ENCODE assay signal across 9 cellular contexts in the genomic region with DNA sequence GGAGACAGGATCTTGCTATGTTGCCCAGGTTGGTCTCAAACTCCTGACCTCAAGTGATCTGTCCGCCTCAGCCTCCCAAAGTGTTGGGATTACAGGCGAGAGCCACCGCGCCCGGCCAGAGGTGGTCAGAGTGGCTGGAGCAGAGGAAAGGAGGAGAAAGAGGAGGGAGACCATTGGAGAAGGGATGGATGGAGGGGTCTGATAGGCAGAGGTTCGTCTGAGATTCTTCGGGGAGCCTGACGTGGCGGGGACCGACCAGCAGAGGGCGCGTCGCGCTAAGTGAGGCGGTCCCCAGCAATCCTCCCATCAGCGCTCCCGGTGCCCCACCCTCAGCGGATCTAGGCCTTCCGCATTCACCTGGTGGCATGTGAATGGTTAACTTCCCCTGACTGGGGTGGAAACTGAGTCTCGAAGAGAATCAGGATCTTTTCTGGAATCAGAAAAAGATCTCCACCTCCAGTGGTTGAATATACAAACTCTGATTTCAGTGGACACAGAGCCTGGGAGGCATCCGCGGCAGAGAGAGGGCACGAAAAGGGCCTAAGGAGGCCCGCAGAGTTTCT. TPM values are rescaled to one million over a fixed set of nuclear protein-coding genes. Genes with fewer than 3 reads are reported as not detected.
A peak's percentile ranks its signal among the peaks of the same experiment; 100 is the strongest.
DNase-seq lines count a peak whose midpoint lies in the region; ATAC-seq, FAIRE-seq and TF ChIP-seq lines count a peak whose summit lies in the region.
"Had no signal": no experiment of that assay in that cellular context is flagged by ENCODE, and none has a peak within 500 bp of the region (broad histone marks: within the 10 kb centered on the region; RNA-seq: fewer than 3 reads in every experiment).

No MANE protein-coding gene starts in this region.

- no peaks in the 10 kb centered on the region for H3K9me3 Mint-ChIP-seq in activated T-cell treated with anti-CD3 and anti-CD28 coated beads, Interleukin-2, amount 50 U/mL, for 24 hours

- no peak overlapping the region for H3K9ac ChIP-seq in neuronal stem cell (ENCODE audit: low read depth, low read length, poor library complexity)

- H4K91ac ChIP-seq in neuronal stem cell (ENCODE audit: low read depth, low read length, poor library complexity): no peak overlapping the region

- no peak overlapping the region for H3K23ac ChIP-seq in neuronal stem cell (ENCODE audit: low read depth, low read length, poor library complexity)

- no peak overlapping the region for H2BK120ac ChIP-seq in neuronal stem cell (ENCODE audit: low read depth, low read length)

- FAIRE-seq in D721Med (lab: Jason Lieb, UNC): no peak

- H3K36me3 Mint-ChIP-seq in activated T-cell treated with anti-CD3 and anti-CD28 coated beads, Interleukin-2, amount 50 U/mL, for 24 hours (ENCODE audit: low read depth): peaks cover 21% of the 10 kb centered on the region

- H3K4me2 ChIP-seq in neuronal stem cell (ENCODE audit: insufficient read depth, low read length, poor library complexity, severe bottlenecking): no peak overlapping the region

- DNase-seq in D721Med (ENCODE audit: insufficient read length, low spot score) (peak; percentile 84), fibroblast of peridontal ligament (ENCODE audit: extremely low read depth) (peak; percentile 53), neuronal stem cell (ENCODE audit: low spot score) (peak; percentile 66), testis (peak; percentile 86)
- peak; percentile 88 for DNase-seq in activated T-cell treated with anti-CD3 and anti-CD28 coated beads, Interleukin-2, amount 50 U/mL, for 24 hours

- peaks cover 27% of the 10 kb centered on the region for H3K27me3 Mint-ChIP-seq in activated T-cell treated with anti-CD3 and anti-CD28 coated beads, Interleukin-2, amount 50 U/mL, for 24 hours

- peaks cover 6 to 16% of the 10 kb centered on the region in 2 donors for H3K36me3 ChIP-seq in neuronal stem cell (replicated peaks in 1 of 2; ENCODE audit: control insufficient read depth in 2 of 2, insufficient read depth in 2 of 2, low read length in 2 of 2)
- no peaks in the 10 kb centered on the region for H3K36me3 ChIP-seq in testis (ENCODE audit: low read depth, missing control alignments)

- no peak overlapping the region for H2BK15ac ChIP-seq in neuronal stem cell (ENCODE audit: low read length)

- H2AFZ ChIP-seq in neuronal stem cell (ENCODE audit: low read length): peak overlapping the region; percentile 32

- intact Hi-C loops in testis (cut with DNase I; ENCODE audit: low total_unique reads): loop anchor here (5.0 kb wide), 1 partner anchor 41 kb away; no protein-coding TSS in a partner anchor

- H3K9me3 ChIP-seq in neuronal stem cell (replicated peaks in 1 of 2; ENCODE audit: control insufficient read depth in 2 of 2, insufficient read depth in 1 of 2, low read depth in 1 of 2, low read length in 2 of 2) (no peaks in the 10 kb centered on the region), testis (no peaks in the 10 kb centered on the region)

- H3K18ac ChIP-seq in neuronal stem cell (ENCODE audit: low read length): no peak overlapping the region

- H3K27ac ChIP-seq in neuronal stem cell (replicated peaks; ENCODE audit: low read length) (no peak overlapping the region), testis (no peak overlapping the region)

- H3K4me1 ChIP-seq in neuronal stem cell (ENCODE audit: control insufficient read depth in 2 of 2, insufficient read depth in 1 of 2, low read depth in 1 of 2, low read length in 2 of 2): peaks cover 2 to 4% of the 10 kb centered on the region in 2 donors
- H3K4me1 ChIP-seq in testis: peaks cover 12% of the 10 kb centered on the region

- H3K14ac ChIP-seq in neuronal stem cell (ENCODE audit: low read length): no peak overlapping the region

- TF ChIP-seq POLR2A in testis (IDR thresholded peaks at IDR 0.05): no peak

- H3K27ac Mint-ChIP-seq in activated T-cell treated with anti-CD3 and anti-CD28 coated beads, Interleukin-2, amount 50 U/mL, for 24 hours: no peak overlapping the region

- H2AK5ac ChIP-seq in neuronal stem cell (ENCODE audit: low read depth, low read length): no peak overlapping the region

- H2BK12ac ChIP-seq in neuronal stem cell (ENCODE audit: low read length): no peak overlapping the region

- ATAC-seq in HG02852 (IDR thresholded peaks at IDR 0.05; ENCODE audit: unreplicated experiment): peak; percentile 55
- no peak for ATAC-seq in HG03135 (IDR thresholded peaks at IDR 0.05; ENCODE audit: unreplicated experiment)

- no peak overlapping the region for H3K4me3 Mint-ChIP-seq in activated T-cell treated with anti-CD3 and anti-CD28 coated beads, Interleukin-2, amount 50 U/mL, for 24 hours

- peaks cover 6% of the 10 kb centered on the region for H3K4me1 Mint-ChIP-seq in activated T-cell treated with anti-CD3 and anti-CD28 coated beads, Interleukin-2, amount 50 U/mL, for 24 hours (ENCODE audit: low read depth)

- H3K4me3 ChIP-seq in neuronal stem cell (ENCODE audit: low read length in 2 of 2) (no peak overlapping the region), testis (no peak overlapping the region)

- no peak overlapping the region for H4K8ac ChIP-seq in neuronal stem cell (ENCODE audit: low read depth, low read length)

- H3K27me3 ChIP-seq in neuronal stem cell (ENCODE audit: control insufficient read depth in 3 of 3, insufficient read depth in 3 of 3, low read depth in 1 of 3, low read length in 3 of 3): no peaks in the 10 kb centered on the region
- no peaks in the 10 kb centered on the region for H3K27me3 ChIP-seq in testis

- no peak overlapping the region for H2BK5ac ChIP-seq in neuronal stem cell (ENCODE audit: low read length)

- peak; percentile 73 for TF ChIP-seq CTCF in D721Med (IDR thresholded peaks at IDR 0.05; ENCODE audit: insufficient read depth, missing control alignments)
- TF ChIP-seq CTCF in testis (IDR thresholded peaks at IDR 0.05): peak; percentile 91 to 96 (median 95)

- H3K79me1 ChIP-seq in neuronal stem cell (ENCODE audit: low read depth, low read length): peaks cover 4% of the 10 kb centered on the region

- no CpG with 5 or more reads among the region's 24 CpGs for WGBS in neuronal stem cell (ENCODE audit: extremely low coverage in 2 of 2, insufficient read length in 2 of 2, insufficient replicate concordance in 1 of 2), 2 donors
- WGBS in testis, 2 donors: 2 to 18% methylated on average over 19 to 24 of the region's 24 CpGs

- no peak overlapping the region for H3K4ac ChIP-seq in neuronal stem cell (ENCODE audit: low read length)

TF ChIP-seq in PFSK-1, 5 proteins besides CTCF, POLR2A, EP300 and RAD21:
- no peak for TF ChIP-seq TAF1 (IDR thresholded peaks at IDR 0.05; ENCODE audit: borderline replicate concordance, insufficient read depth, low read length)
- TF ChIP-seq FOXP2 (optimal IDR thresholded peaks at IDR 0.05; ENCODE audit: borderline replicate concordance, extremely low read depth, extremely low read length, insufficient read depth): peak; percentile 35

RNA-seq across cellular contexts. Expression of a gene that starts 8.8 kb away (rescaled TPM):
- polyA plus RNA-seq in PFSK-1 (2012; ENCODE audit: insufficient read length, low read depth): 66.1 TPM
- 27.4 TPM for polyA plus RNA-seq in neuronal stem cell (2013, experiment 1 of 2)
- 27.5 TPM for polyA plus RNA-seq in neuronal stem cell (2013, experiment 2 of 2)
- total RNA-seq in testis: 10 to 100 TPM; 21.6 to 22.9 TPM
- 9.7 TPM for polyA plus RNA-seq in testis (ENCODE audit: insufficient read depth, low read depth, low replicate concordance)

RNA-seq across cellular contexts. Expression of a gene that starts 11.5 kb away (rescaled TPM):
- polyA plus RNA-seq in PFSK-1 (2012; ENCODE audit: insufficient read length, low read depth): 19.1 TPM
- polyA plus RNA-seq in neuronal stem cell (2013, experiment 1 of 2): 12.9 TPM
- 13.2 TPM for polyA plus RNA-seq in neuronal stem cell (2013, experiment 2 of 2)
- 10 to 100 TPM; 17.5 to 19.2 TPM for total RNA-seq in testis
- 4.5 TPM for polyA plus RNA-seq in testis (ENCODE audit: insufficient read depth, low read depth, low replicate concordance)

RNA-seq across cellular contexts. Expression of a gene that starts 31.0 kb away (rescaled TPM):
- 0.79 TPM for polyA plus RNA-seq in PFSK-1 (2012; ENCODE audit: insufficient read length, low read depth)
- polyA plus RNA-seq in neuronal stem cell (2013, experiment 1 of 2): 0.21 TPM
- 0.35 TPM for polyA plus RNA-seq in neuronal stem cell (2013, experiment 2 of 2)
- total RNA-seq in testis: 1 to 10 TPM; 3.4 to 4.4 TPM
- 20.5 TPM for polyA plus RNA-seq in testis (ENCODE audit: insufficient read depth, low read depth, low replicate concordance)
- total RNA-seq: activated CD8-positive, alpha-beta memory T cell treated with anti-CD3 and anti-CD28 coated beads for 36 hours had no signal

RNA-seq across cellular contexts. Expression of a gene that starts 36.8 kb away (rescaled TPM):
- 75.9 TPM for polyA plus RNA-seq in PFSK-1 (2012; ENCODE audit: insufficient read length, low read depth)
- polyA plus RNA-seq in neuronal stem cell (2013, experiment 1 of 2): 78.2 TPM
- 78.5 TPM for polyA plus RNA-seq in neuronal stem cell (2013, experiment 2 of 2)
- 10 to 100 TPM; 46.4 to 55.5 TPM for total RNA-seq in testis
- 123 TPM for polyA plus RNA-seq in testis (ENCODE audit: insufficient read depth, low read depth, low replicate concordance)

RNA-seq across cellular contexts. Expression of a gene that starts 40.5 kb away (rescaled TPM):
- polyA plus RNA-seq in PFSK-1 (2012; ENCODE audit: insufficient read length, low read depth): 160 TPM
- polyA plus RNA-seq in neuronal stem cell (2013, experiment 1 of 2): 60.1 TPM
- 60.9 TPM for polyA plus RNA-seq in neuronal stem cell (2013, experiment 2 of 2)
- 100 to 1,000 TPM; 180 to 206 TPM for total RNA-seq in testis
- polyA plus RNA-seq in testis (ENCODE audit: insufficient read depth, low read depth, low replicate concordance): 126 TPM
